In the genomic region with DNA sequence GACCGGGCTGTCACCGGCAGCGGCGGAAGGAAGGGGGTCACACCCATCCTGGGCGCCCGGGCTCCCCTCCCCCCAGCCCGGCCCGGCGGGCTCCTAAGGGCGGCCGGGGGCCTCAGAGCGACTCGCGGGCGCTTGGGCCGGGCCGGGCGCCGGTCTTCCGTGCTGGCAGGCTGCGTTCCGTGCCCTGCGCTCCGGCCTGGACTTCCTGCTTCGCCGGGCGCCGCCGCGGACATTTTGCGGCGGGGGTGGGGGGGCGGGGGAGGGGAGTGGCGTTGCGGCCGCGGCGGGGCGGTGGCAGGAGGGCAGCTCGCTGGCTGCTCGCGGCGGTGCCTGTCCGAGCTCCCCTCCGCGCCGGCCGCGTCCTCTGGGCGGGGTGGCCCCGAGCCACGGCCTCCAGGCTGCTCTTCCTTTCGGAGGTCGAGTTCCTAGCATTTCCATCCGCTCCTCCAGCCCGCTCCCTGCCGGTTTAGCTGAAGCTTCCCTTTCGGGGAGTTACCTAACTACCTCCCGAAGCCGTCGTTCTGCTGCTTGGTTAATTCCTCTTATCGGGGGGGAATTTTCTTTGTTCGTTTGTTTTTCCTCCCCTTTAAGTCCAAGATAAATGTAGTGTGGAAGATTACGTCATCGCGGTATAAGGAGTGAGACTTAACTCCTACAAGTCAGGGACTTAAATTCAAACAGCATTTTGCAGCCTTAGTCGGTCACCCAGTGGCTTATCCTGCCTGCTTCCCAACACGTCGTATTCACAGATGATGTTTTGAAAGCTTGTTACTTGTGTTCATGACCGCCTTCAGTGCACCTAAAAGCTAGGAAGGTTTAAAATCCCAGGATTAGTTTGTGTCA, we compare ENCODE assay signal across 1 cellular context.
TF ChIP-seq lines count a peak whose summit lies in the region.

No MANE protein-coding gene starts in this region.

TF ChIP-seq in HEK293, 187 proteins besides CTCF, POLR2A, EP300 and RAD21 (continued from another document):
- TF ChIP-seq, protein P1, sequence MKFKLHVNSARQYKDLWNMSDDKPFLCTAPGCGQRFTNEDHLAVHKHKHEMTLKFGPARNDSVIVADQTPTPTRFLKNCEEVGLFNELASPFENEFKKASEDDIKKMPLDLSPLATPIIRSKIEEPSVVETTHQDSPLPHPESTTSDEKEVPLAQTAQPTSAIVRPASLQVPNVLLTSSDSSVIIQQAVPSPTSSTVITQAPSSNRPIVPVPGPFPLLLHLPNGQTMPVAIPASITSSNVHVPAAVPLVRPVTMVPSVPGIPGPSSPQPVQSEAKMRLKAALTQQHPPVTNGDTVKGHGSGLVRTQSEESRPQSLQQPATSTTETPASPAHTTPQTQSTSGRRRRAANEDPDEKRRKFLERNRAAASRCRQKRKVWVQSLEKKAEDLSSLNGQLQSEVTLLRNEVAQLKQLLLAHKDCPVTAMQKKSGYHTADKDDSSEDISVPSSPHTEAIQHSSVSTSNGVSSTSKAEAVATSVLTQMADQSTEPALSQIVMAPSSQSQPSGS (tag by site-specific recombination; IDR thresholded peaks at IDR 0.05; ENCODE audit: low read depth): peak; percentile 99
- TF ChIP-seq, protein P2, sequence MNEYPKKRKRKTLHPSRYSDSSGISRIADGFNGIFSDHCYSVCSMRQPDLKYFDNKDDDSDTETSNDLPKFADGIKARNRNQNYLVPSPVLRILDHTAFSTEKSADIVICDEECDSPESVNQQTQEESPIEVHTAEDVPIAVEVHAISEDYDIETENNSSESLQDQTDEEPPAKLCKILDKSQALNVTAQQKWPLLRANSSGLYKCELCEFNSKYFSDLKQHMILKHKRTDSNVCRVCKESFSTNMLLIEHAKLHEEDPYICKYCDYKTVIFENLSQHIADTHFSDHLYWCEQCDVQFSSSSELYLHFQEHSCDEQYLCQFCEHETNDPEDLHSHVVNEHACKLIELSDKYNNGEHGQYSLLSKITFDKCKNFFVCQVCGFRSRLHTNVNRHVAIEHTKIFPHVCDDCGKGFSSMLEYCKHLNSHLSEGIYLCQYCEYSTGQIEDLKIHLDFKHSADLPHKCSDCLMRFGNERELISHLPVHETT (tag by site-specific recombination; IDR thresholded peaks at IDR 0.05): peak; percentile 59; the same call in 1 of the 2 replicates
- TF ChIP-seq, protein P3, sequence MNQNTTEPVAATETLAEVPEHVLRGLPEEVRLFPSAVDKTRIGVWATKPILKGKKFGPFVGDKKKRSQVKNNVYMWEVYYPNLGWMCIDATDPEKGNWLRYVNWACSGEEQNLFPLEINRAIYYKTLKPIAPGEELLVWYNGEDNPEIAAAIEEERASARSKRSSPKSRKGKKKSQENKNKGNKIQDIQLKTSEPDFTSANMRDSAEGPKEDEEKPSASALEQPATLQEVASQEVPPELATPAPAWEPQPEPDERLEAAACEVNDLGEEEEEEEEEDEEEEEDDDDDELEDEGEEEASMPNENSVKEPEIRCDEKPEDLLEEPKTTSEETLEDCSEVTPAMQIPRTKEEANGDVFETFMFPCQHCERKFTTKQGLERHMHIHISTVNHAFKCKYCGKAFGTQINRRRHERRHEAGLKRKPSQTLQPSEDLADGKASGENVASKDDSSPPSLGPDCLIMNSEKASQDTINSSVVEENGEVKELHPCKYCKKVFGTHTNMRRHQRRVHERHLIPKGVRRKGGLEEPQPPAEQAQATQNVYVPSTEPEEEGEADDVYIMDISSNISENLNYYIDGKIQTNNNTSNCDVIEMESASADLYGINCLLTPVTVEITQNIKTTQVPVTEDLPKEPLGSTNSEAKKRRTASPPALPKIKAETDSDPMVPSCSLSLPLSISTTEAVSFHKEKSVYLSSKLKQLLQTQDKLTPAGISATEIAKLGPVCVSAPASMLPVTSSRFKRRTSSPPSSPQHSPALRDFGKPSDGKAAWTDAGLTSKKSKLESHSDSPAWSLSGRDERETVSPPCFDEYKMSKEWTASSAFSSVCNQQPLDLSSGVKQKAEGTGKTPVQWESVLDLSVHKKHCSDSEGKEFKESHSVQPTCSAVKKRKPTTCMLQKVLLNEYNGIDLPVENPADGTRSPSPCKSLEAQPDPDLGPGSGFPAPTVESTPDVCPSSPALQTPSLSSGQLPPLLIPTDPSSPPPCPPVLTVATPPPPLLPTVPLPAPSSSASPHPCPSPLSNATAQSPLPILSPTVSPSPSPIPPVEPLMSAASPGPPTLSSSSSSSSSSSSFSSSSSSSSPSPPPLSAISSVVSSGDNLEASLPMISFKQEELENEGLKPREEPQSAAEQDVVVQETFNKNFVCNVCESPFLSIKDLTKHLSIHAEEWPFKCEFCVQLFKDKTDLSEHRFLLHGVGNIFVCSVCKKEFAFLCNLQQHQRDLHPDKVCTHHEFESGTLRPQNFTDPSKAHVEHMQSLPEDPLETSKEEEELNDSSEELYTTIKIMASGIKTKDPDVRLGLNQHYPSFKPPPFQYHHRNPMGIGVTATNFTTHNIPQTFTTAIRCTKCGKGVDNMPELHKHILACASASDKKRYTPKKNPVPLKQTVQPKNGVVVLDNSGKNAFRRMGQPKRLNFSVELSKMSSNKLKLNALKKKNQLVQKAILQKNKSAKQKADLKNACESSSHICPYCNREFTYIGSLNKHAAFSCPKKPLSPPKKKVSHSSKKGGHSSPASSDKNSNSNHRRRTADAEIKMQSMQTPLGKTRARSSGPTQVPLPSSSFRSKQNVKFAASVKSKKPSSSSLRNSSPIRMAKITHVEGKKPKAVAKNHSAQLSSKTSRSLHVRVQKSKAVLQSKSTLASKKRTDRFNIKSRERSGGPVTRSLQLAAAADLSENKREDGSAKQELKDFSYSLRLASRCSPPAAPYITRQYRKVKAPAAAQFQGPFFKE (tag by site-specific recombination; IDR thresholded peaks at IDR 0.05; ENCODE audit: borderline replicate concordance): no peak
- TF ChIP-seq IKZF3 (tag by site-specific recombination; IDR thresholded peaks at IDR 0.05) (no peak; the same call in 1 of the 2 replicates), ZNF660 (tag by site-specific recombination; IDR thresholded peaks at IDR 0.05) (peak; percentile 64), SETDB1 (IDR thresholded peaks at IDR 0.05; ENCODE audit: insufficient read length, low read length) (no peak), RBAK (tag by site-specific recombination; IDR thresholded peaks at IDR 0.05) (no peak), HOXC10 (CRISPR knock-in tag; IDR thresholded peaks at IDR 0.05) (no peak), BCL11B (tag by site-specific recombination; IDR thresholded peaks at IDR 0.05; ENCODE audit: low read depth) (0 out of 2 replicates have a peak, but pooled peaks have one; percentile 28), ZNF529 (tag by site-specific recombination; IDR thresholded peaks at IDR 0.05; ENCODE audit: insufficient replicate concordance) (no peak), ZNF747 (tag by site-specific recombination; IDR thresholded peaks at IDR 0.05) (no peak), ZFP3 (tag by site-specific recombination; IDR thresholded peaks at IDR 0.05; ENCODE audit: low read depth) (peak; percentile 9; the same call in 1 of the 2 replicates), ZNF211 (tag by site-specific recombination; IDR thresholded peaks at IDR 0.05; ENCODE audit: low read depth) (no peak), ZNF629 (tag by site-specific recombination; IDR thresholded peaks at IDR 0.05) (peak; percentile 85), KLF1 (tag by site-specific recombination; IDR thresholded peaks at IDR 0.05) (peak; percentile 31; the same call in 1 of the 2 replicates), ZBTB20 (tag by site-specific recombination; IDR thresholded peaks at IDR 0.05) (peak; percentile 63), MZF1 (tag by site-specific recombination; IDR thresholded peaks at IDR 0.05; ENCODE audit: borderline replicate concordance) (peak; percentile 73), ZNF223 (tag by site-specific recombination; IDR thresholded peaks at IDR 0.05) (no peak), PRDM1 (tag by site-specific recombination; IDR thresholded peaks at IDR 0.05) (no peak), ZNF792 (tag by site-specific recombination; IDR thresholded peaks at IDR 0.05) (no peak), ZNF610 (tag by site-specific recombination; IDR thresholded peaks at IDR 0.05; ENCODE audit: borderline replicate concordance) (0 out of 2 replicates have a peak, but pooled peaks have one; percentile 27), TRIM28 (IDR thresholded peaks at IDR 0.05; ENCODE audit: borderline replicate concordance, low read length) (no peak), ZFHX2 (tag by site-specific recombination; conservative IDR thresholded peaks at IDR 0.05) (peak; percentile 44; the same call in 1 of the 2 replicates), ZSCAN23 (tag by site-specific recombination; IDR thresholded peaks at IDR 0.05) (no peak), ZNF140 (tag by site-specific recombination; IDR thresholded peaks at IDR 0.05) (no peak), ZEB2 (tag by site-specific recombination; IDR thresholded peaks at IDR 0.05) (peak; percentile 93), ZNF558 (tag by site-specific recombination; IDR thresholded peaks at IDR 0.05) (peak; percentile 66), ZNF335 (tag by site-specific recombination; conservative IDR thresholded peaks at IDR 0.05) (peak; percentile 95), ZNF785 (tag by site-specific recombination; IDR thresholded peaks at IDR 0.05) (no peak), REPIN1 (tag by site-specific recombination; IDR thresholded peaks at IDR 0.05; ENCODE audit: low read depth) (no peak)
- TF ChIP-seq, protein P4, sequence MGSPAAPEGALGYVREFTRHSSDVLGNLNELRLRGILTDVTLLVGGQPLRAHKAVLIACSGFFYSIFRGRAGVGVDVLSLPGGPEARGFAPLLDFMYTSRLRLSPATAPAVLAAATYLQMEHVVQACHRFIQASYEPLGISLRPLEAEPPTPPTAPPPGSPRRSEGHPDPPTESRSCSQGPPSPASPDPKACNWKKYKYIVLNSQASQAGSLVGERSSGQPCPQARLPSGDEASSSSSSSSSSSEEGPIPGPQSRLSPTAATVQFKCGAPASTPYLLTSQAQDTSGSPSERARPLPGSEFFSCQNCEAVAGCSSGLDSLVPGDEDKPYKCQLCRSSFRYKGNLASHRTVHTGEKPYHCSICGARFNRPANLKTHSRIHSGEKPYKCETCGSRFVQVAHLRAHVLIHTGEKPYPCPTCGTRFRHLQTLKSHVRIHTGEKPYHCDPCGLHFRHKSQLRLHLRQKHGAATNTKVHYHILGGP (tag by site-specific recombination; IDR thresholded peaks at IDR 0.05): no peak
- TF ChIP-seq, protein P5, sequence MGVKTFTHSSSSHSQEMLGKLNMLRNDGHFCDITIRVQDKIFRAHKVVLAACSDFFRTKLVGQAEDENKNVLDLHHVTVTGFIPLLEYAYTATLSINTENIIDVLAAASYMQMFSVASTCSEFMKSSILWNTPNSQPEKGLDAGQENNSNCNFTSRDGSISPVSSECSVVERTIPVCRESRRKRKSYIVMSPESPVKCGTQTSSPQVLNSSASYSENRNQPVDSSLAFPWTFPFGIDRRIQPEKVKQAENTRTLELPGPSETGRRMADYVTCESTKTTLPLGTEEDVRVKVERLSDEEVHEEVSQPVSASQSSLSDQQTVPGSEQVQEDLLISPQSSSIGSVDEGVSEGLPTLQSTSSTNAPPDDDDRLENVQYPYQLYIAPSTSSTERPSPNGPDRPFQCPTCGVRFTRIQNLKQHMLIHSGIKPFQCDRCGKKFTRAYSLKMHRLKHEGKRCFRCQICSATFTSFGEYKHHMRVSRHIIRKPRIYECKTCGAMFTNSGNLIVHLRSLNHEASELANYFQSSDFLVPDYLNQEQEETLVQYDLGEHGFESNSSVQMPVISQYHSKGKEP (tag by site-specific recombination; IDR thresholded peaks at IDR 0.05): no peak
- TF ChIP-seq, protein P6, sequence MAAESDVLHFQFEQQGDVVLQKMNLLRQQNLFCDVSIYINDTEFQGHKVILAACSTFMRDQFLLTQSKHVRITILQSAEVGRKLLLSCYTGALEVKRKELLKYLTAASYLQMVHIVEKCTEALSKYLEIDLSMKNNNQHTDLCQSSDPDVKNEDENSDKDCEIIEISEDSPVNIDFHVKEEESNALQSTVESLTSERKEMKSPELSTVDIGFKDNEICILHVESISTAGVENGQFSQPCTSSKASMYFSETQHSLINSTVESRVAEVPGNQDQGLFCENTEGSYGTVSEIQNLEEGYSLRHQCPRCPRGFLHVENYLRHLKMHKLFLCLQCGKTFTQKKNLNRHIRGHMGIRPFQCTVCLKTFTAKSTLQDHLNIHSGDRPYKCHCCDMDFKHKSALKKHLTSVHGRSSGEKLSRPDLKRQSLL (tag by site-specific recombination; IDR thresholded peaks at IDR 0.05): no peak
- TF ChIP-seq, protein P7, sequence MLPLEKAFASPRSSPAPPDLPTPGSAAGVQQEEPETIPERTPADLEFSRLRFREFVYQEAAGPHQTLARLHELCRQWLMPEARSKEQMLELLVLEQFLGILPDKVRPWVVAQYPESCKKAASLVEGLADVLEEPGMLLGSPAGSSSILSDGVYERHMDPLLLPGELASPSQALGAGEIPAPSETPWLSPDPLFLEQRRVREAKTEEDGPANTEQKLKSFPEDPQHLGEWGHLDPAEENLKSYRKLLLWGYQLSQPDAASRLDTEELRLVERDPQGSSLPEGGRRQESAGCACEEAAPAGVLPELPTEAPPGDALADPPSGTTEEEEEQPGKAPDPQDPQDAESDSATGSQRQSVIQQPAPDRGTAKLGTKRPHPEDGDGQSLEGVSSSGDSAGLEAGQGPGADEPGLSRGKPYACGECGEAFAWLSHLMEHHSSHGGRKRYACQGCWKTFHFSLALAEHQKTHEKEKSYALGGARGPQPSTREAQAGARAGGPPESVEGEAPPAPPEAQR (tag by site-specific recombination; IDR thresholded peaks at IDR 0.05): no peak
- TF ChIP-seq, protein P8, sequence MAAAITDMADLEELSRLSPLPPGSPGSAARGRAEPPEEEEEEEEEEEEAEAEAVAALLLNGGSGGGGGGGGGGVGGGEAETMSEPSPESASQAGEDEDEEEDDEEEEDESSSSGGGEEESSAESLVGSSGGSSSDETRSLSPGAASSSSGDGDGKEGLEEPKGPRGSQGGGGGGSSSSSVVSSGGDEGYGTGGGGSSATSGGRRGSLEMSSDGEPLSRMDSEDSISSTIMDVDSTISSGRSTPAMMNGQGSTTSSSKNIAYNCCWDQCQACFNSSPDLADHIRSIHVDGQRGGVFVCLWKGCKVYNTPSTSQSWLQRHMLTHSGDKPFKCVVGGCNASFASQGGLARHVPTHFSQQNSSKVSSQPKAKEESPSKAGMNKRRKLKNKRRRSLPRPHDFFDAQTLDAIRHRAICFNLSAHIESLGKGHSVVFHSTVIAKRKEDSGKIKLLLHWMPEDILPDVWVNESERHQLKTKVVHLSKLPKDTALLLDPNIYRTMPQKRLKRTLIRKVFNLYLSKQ (tag by site-specific recombination; IDR thresholded peaks at IDR 0.05; ENCODE audit: borderline replicate concordance): no peak
- TF ChIP-seq, protein P9, sequence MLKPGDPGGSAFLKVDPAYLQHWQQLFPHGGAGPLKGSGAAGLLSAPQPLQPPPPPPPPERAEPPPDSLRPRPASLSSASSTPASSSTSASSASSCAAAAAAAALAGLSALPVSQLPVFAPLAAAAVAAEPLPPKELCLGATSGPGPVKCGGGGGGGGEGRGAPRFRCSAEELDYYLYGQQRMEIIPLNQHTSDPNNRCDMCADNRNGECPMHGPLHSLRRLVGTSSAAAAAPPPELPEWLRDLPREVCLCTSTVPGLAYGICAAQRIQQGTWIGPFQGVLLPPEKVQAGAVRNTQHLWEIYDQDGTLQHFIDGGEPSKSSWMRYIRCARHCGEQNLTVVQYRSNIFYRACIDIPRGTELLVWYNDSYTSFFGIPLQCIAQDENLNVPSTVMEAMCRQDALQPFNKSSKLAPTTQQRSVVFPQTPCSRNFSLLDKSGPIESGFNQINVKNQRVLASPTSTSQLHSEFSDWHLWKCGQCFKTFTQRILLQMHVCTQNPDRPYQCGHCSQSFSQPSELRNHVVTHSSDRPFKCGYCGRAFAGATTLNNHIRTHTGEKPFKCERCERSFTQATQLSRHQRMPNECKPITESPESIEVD (tag by site-specific recombination; IDR thresholded peaks at IDR 0.05): peak; percentile 61; the same call in 1 of the 2 replicates
